ENCODE assay signal across 13 cellular contexts in genomic region chr11:94150056-94150455, GRCh38. TPM values are rescaled to one million over a fixed set of nuclear protein-coding genes. Genes with fewer than 3 reads are reported as not detected.
DNase-seq lines count a peak whose midpoint lies in the region; ATAC-seq and TF ChIP-seq lines count a peak whose summit lies in the region.
"Had no signal": no experiment of that assay in that cellular context is flagged by ENCODE, and none has a peak within 500 bp of the region (broad histone marks: within the 10 kb centered on the region; RNA-seq: fewer than 3 reads in every experiment).

No MANE protein-coding gene starts in this region.

- DNase-seq in CD4-positive, CD25-positive, alpha-beta regulatory T cell, result no peak
- peak; percentile 47 for DNase-seq in RWPE1 (ENCODE audit: low spot score)
- DNase-seq in osteocyte (ENCODE audit: extremely low spot score, unreplicated experiment), result no peak
- DNase-seq in uterus, result no peak
- DNase-seq in cerebellar nuclear complex (lab: John Stamatoyannopoulos, UW), result no peak
- DNase-seq in left colon, result no peak
- DNase-seq: AML-193, DMS153, KBM-7, NCI-H1092 treated with DMSO at 0.1 percent for 48 hours, NCI-H1694, SIG-M5 had no signal

- no peak for ATAC-seq in CD4-positive, CD25-positive, alpha-beta regulatory T cell (ENCODE audit: low read depth in 2 of 2)
- peak; percentile 63 for ATAC-seq in esophagus mucosa
- no peak for ATAC-seq in left colon

- H3K4me1 Mint-ChIP-seq in CD4-positive, CD25-positive, alpha-beta regulatory T cell, result peaks cover 33 to 81% (median 63%) of the 10 kb centered on the region in 4 donors
- H3K4me1 Mint-ChIP-seq in osteocyte (ENCODE audit: unreplicated experiment), result peaks cover 82% of the 10 kb centered on the region

- H3K9me3 Mint-ChIP-seq in CD4-positive, CD25-positive, alpha-beta regulatory T cell, result no peaks in the 10 kb centered on the region
- no peaks in the 10 kb centered on the region for H3K9me3 Mint-ChIP-seq in osteocyte (ENCODE audit: unreplicated experiment)

- no peaks in the 10 kb centered on the region for H3K27me3 ChIP-seq in CD4-positive, CD25-positive, alpha-beta regulatory T cell (ENCODE audit: control insufficient read depth, insufficient read depth, low read length)
- no peaks in the 10 kb centered on the region for H3K27me3 ChIP-seq in uterus

- H3K4me3 Mint-ChIP-seq in CD4-positive, CD25-positive, alpha-beta regulatory T cell, result peak overlapping the region in 1 of 4 donors; percentile 16
- H3K4me3 Mint-ChIP-seq in osteocyte (ENCODE audit: unreplicated experiment), result no peak overlapping the region

- no peak overlapping the region for H3K4me3 ChIP-seq in CD4-positive, CD25-positive, alpha-beta regulatory T cell (ENCODE audit: low read depth, low read length)
- H3K4me3 ChIP-seq in uterus, result no peak overlapping the region

- TF ChIP-seq CTCF in RWPE1 (conservative IDR thresholded peaks at IDR 0.05; ENCODE audit: low read depth) (no peak), osteocyte (IDR thresholded peaks at IDR 0.05) (no peak), uterus (IDR thresholded peaks at IDR 0.05) (no peak)

- POLR2A ChIA-PET in RWPE1 (lab: Yijun Ruan, JAX; ENCODE audit: low non-redundant PET), result interaction anchor here (1.0 kb wide), 1 partner anchor 21 kb away, joined by 6 read pairs; the partner anchor contains the start of gene PANX1

- no peak overlapping the region for H3K27ac ChIP-seq in CD4-positive, CD25-positive, alpha-beta regulatory T cell (ENCODE audit: insufficient read depth, low read length, poor library complexity, severe bottlenecking)
- peak overlapping the region; percentile 92 for H3K27ac ChIP-seq in RWPE1
- H3K27ac ChIP-seq in uterus, result no peak overlapping the region

- CTCF ChIA-PET in RWPE1 (lab: Yijun Ruan, JAX), result interaction anchor here (0.6 kb wide), 1 partner anchor 20 kb away, joined by 3 read pairs; no protein-coding TSS in a partner anchor

- H3K27ac Mint-ChIP-seq in CD4-positive, CD25-positive, alpha-beta regulatory T cell, result peak overlapping the region in 2 of 3 donors; percentile 9 to 83
- peak overlapping the region; percentile 68 for H3K27ac Mint-ChIP-seq in osteocyte (ENCODE audit: unreplicated experiment)

- no peaks in the 10 kb centered on the region for H3K27me3 Mint-ChIP-seq in CD4-positive, CD25-positive, alpha-beta regulatory T cell
- no peaks in the 10 kb centered on the region for H3K27me3 Mint-ChIP-seq in osteocyte (ENCODE audit: unreplicated experiment)

- peaks cover 8% of the 10 kb centered on the region for H3K4me1 ChIP-seq in CD4-positive, CD25-positive, alpha-beta regulatory T cell (ENCODE audit: control insufficient read depth, insufficient read depth, low read length, poor library complexity, severe bottlenecking)
- H3K4me1 ChIP-seq in uterus, result peaks cover 0 to 6% of the 10 kb centered on the region in 2 donors

- H3K36me3 Mint-ChIP-seq in CD4-positive, CD25-positive, alpha-beta regulatory T cell, result peaks cover 5% of the 10 kb centered on the region
- H3K36me3 Mint-ChIP-seq in osteocyte (ENCODE audit: unreplicated experiment), result no peaks in the 10 kb centered on the region

- TF ChIP-seq POLR2A in uterus (IDR thresholded peaks at IDR 0.05), result no peak

- intact Hi-C loops in uterus (cut with DNase I; ENCODE audit: low total_unique reads) (no loop called here), left colon (cut with DNase I, micrococcal nuclease) (no loop called here)

- peaks cover 12% of the 10 kb centered on the region for H3K36me3 ChIP-seq in CD4-positive, CD25-positive, alpha-beta regulatory T cell (ENCODE audit: control insufficient read depth, insufficient read depth, low read length)
- no peaks in the 10 kb centered on the region for H3K36me3 ChIP-seq in uterus

- H3K9me3 ChIP-seq in CD4-positive, CD25-positive, alpha-beta regulatory T cell (ENCODE audit: control insufficient read depth in 2 of 2, low read length in 2 of 2), result no peaks in the 10 kb centered on the region
- H3K9me3 ChIP-seq in uterus, result no peaks in the 10 kb centered on the region

RNA-seq across cellular contexts. Expression of gene PANX1, which starts 21.4 kb away (rescaled TPM):
- 12.4 TPM for total RNA-seq in CD4-positive, CD25-positive, alpha-beta regulatory T cell
- 10 to 100 TPM in 1 of 4 donors, 1 to 10 TPM in 3; 5.4 to 11.0 (median 8.5) TPM for polyA plus RNA-seq in CD4-positive, CD25-positive, alpha-beta regulatory T cell
- 10.9 TPM for total RNA-seq in esophagus mucosa
- total RNA-seq in osteocyte, result 24.9 and 29.2 TPM in 2 replicates
- 10 to 100 TPM in 3 of 4 donors, 1 to 10 TPM in 1; 4.1 to 37.9 (median 15.1) TPM for total RNA-seq in uterus
- total RNA-seq in left colon, result 10 to 100 TPM in 1 of 2 donors, 1 to 10 TPM in 1; 8.8 to 10.4 TPM
